ENCODE assay signal across 12 cellular contexts in genomic region chr9:128916204-128916603, GRCh38. TPM values are rescaled to one million over a fixed set of nuclear protein-coding genes. Genes with fewer than 3 reads are reported as not detected.
DNase-seq lines count a peak whose midpoint lies in the region; ATAC-seq and TF ChIP-seq lines count a peak whose summit lies in the region.
"Had no signal": no experiment of that assay in that cellular context is flagged by ENCODE, and none has a peak within 500 bp of the region (broad histone marks: within the 10 kb centered on the region; RNA-seq: fewer than 3 reads in every experiment).

No MANE protein-coding gene starts in this region.

- H3K4me3 Mint-ChIP-seq in nephron = no peak overlapping the region

- H3K4me1 ChIP-seq in RWPE2 (ENCODE audit: insufficient read depth, poor library complexity, severe bottlenecking) (peaks cover 49% of the 10 kb centered on the region), esophagus muscularis mucosa (peaks cover 84 to 91% (median 91%) of the 10 kb centered on the region in 4 donors), upper lobe of right lung (peaks cover 80% of the 10 kb centered on the region)

- no peaks in the 10 kb centered on the region for H3K9me3 Mint-ChIP-seq in nephron

- peaks cover 27% of the 10 kb centered on the region for H3K36me3 Mint-ChIP-seq in nephron (ENCODE audit: low read depth)

- DNase-seq in RWPE2 (ENCODE audit: low spot score) (no peak), esophagus muscularis mucosa (ENCODE audit: extremely low spot score) (no peak), upper lobe of right lung (peak; percentile 84), dedifferentiated amniotic fluid mesenchymal stem cell (ENCODE audit: extremely low spot score) (no peak), GM20000 (ENCODE audit: low spot score) (no peak), OCI-M1 (lab: John Stamatoyannopoulos, UW) (no peak), NCI-H187 (lab: John Stamatoyannopoulos, UW) (no peak)
- DNase-seq: brain microvascular endothelial cell had no signal

- TF ChIP-seq EP300 in esophagus muscularis mucosa (IDR thresholded peaks at IDR 0.05) = no peak

- TF ChIP-seq POLR2A in esophagus muscularis mucosa (IDR thresholded peaks at IDR 0.05; ENCODE audit: low read depth) = no peak

- H3K36me3 ChIP-seq in RWPE2 (ENCODE audit: low read depth) (peaks cover 68% of the 10 kb centered on the region), esophagus muscularis mucosa (peaks cover 0 to 49% (median 30%) of the 10 kb centered on the region in 4 donors), upper lobe of right lung (peaks cover 18% of the 10 kb centered on the region)

- no peaks in the 10 kb centered on the region for H3K27me3 ChIP-seq in RWPE2 (ENCODE audit: insufficient read depth, poor library complexity, severe bottlenecking)
- H3K27me3 ChIP-seq in esophagus muscularis mucosa = no peaks in the 10 kb centered on the region
- no peaks in the 10 kb centered on the region for H3K27me3 ChIP-seq in upper lobe of right lung
- H3K27me3 ChIP-seq: brain microvascular endothelial cell had no signal

- H3K9me3 ChIP-seq in RWPE2 (ENCODE audit: severe bottlenecking) (no peaks in the 10 kb centered on the region), esophagus muscularis mucosa (no peaks in the 10 kb centered on the region), upper lobe of right lung (no peaks in the 10 kb centered on the region)

- H3K27me3 Mint-ChIP-seq in nephron (ENCODE audit: low read depth) = no peaks in the 10 kb centered on the region
- H3K27me3 Mint-ChIP-seq: progenitor cell of endocrine pancreas had no signal

- no peak overlapping the region for H3K4me3 ChIP-seq in RWPE2 (ENCODE audit: severe bottlenecking)
- no peak overlapping the region for H3K4me3 ChIP-seq in esophagus muscularis mucosa
- H3K4me3 ChIP-seq in upper lobe of right lung = peak overlapping the region; percentile 19

- H3K4me1 Mint-ChIP-seq in nephron = peaks cover 45% of the 10 kb centered on the region

- H3K27ac ChIP-seq in RWPE2 (ENCODE audit: poor library complexity, severe bottlenecking) (peak overlapping the region; percentile 100), esophagus muscularis mucosa (replicated peaks in 1 of 4) (peak overlapping the region; percentile 76 to 83 (median 80)), upper lobe of right lung (peak overlapping the region; percentile 87)
- H3K27ac ChIP-seq: brain microvascular endothelial cell, KMS-11 had no signal

- H3K27ac Mint-ChIP-seq in nephron = peak overlapping the region in 2 of 3 experiments; percentile 68 to 100

- no peak for TF ChIP-seq CTCF in RWPE2 (IDR thresholded peaks at IDR 0.05; ENCODE audit: poor library complexity, severe bottlenecking)
- no peak for TF ChIP-seq CTCF in esophagus muscularis mucosa (IDR thresholded peaks at IDR 0.05)
- no peak for TF ChIP-seq CTCF in nephron (IDR thresholded peaks at IDR 0.05; ENCODE audit: unreplicated experiment in 3 of 3)
- no peak for TF ChIP-seq CTCF in upper lobe of right lung (IDR thresholded peaks at IDR 0.05)
- TF ChIP-seq CTCF in GM20000 (IDR thresholded peaks at IDR 0.05; ENCODE audit: extremely low read depth, missing control alignments) = no peak

- WGBS in esophagus muscularis mucosa = 63% methylated on average over 9 of the region's 18 CpGs

- intact Hi-C loops in esophagus muscularis mucosa (cut with DNase I) (no loop called here), upper lobe of right lung (cut with DNase I) (no loop called here)

- ATAC-seq in RWPE2 (ENCODE audit: low read depth) = no peak
- peak; percentile 28 for ATAC-seq in upper lobe of right lung

RNA-seq across cellular contexts. Expression of gene PHYHD1, which starts 4.6 kb away (rescaled TPM):
- total RNA-seq in esophagus muscularis mucosa = 10 to 100 TPM; 10.4 to 22.3 (median 12.0) TPM
- 46.5 TPM for total RNA-seq in upper lobe of right lung
- total RNA-seq: NCI-H460 had no signal

RNA-seq across cellular contexts. Expression of gene DOLK, which starts 31.2 kb away (rescaled TPM):
- total RNA-seq in esophagus muscularis mucosa = 10 to 100 TPM; 10.4 to 20.7 (median 14.1) TPM
- total RNA-seq in upper lobe of right lung = 15.5 TPM

RNA-seq across cellular contexts. Expression of gene NUP188, which starts 31.3 kb away (rescaled TPM):
- total RNA-seq in esophagus muscularis mucosa (10 to 100 TPM; 22.9 to 34.0 (median 29.4) TPM), upper lobe of right lung (49.6 TPM)

RNA-seq across cellular contexts. Expression of gene LRRC8A, which starts 34.3 kb away (rescaled TPM):
- total RNA-seq in esophagus muscularis mucosa (10 to 100 TPM; 39.5 to 94.2 (median 55.6) TPM), upper lobe of right lung (68.1 TPM)

RNA-seq across cellular contexts. Expression of gene KYAT1, which starts 34.5 kb away (rescaled TPM):
- 1 to 10 TPM; 4.3 to 8.4 (median 6.2) TPM for total RNA-seq in esophagus muscularis mucosa
- total RNA-seq in upper lobe of right lung = 6.6 TPM
